ENCODE assay signal across 1 cellular context in genomic region chr14:81537193-81537592, GRCh38.
TF ChIP-seq lines count a peak whose summit lies in the region.

No MANE protein-coding gene starts in this region.

TF ChIP-seq in HepG2, 621 proteins besides CTCF, POLR2A, EP300 and RAD21 (continued from another document and continues in another):
- TF ChIP-seq NCOR1 (IDR thresholded peaks at IDR 0.05; ENCODE audit: borderline replicate concordance, low read length) (no peak), STAG1 (CRISPR knock-in tag; IDR thresholded peaks at IDR 0.05) (no peak), SRSF1 (optimal IDR thresholded peaks at IDR 0.05; ENCODE audit: low read depth, low read length) (no peak), FOXK1 (CRISPR knock-in tag; IDR thresholded peaks at IDR 0.05; ENCODE audit: borderline replicate concordance, low read depth) (peak; percentile 57; the same call in 1 of the 2 replicates), ZNF451 (CRISPR knock-in tag; IDR thresholded peaks at IDR 0.05) (no peak), ZNF230 (CRISPR knock-in tag; IDR thresholded peaks at IDR 0.05) (no peak), DMAP1 (CRISPR knock-in tag; IDR thresholded peaks at IDR 0.05) (no peak), CREM (IDR thresholded peaks at IDR 0.05) (peak; percentile 35; the same call in 1 of the 2 replicates), CREM (CRISPR knock-in tag; IDR thresholded peaks at IDR 0.05) (no peak), ZBTB34 (CRISPR knock-in tag; IDR thresholded peaks at IDR 0.05) (no peak), ZNF256 (CRISPR knock-in tag; conservative IDR thresholded peaks at IDR 0.05) (no peak), RORA (CRISPR knock-in tag; IDR thresholded peaks at IDR 0.05) (no peak), DZIP1 (CRISPR knock-in tag; IDR thresholded peaks at IDR 0.05) (no peak), ZNF253 (CRISPR knock-in tag; IDR thresholded peaks at IDR 0.05; ENCODE audit: borderline replicate concordance) (no peak), FOXA3 (CRISPR knock-in tag; IDR thresholded peaks at IDR 0.05) (peak; percentile 90), MZF1 (CRISPR knock-in tag; IDR thresholded peaks at IDR 0.05; ENCODE audit: borderline replicate concordance) (no peak), ZNF674 (CRISPR knock-in tag; IDR thresholded peaks at IDR 0.05; ENCODE audit: low read depth) (no peak), ZNF121 (CRISPR knock-in tag; IDR thresholded peaks at IDR 0.05) (no peak), SKI (IDR thresholded peaks at IDR 0.05; ENCODE audit: partially characterized antibody) (no peak), SMYD3 (CRISPR knock-in tag; IDR thresholded peaks at IDR 0.05) (no peak), ZSCAN30 (CRISPR knock-in tag; IDR thresholded peaks at IDR 0.05) (no peak), ZNF552 (CRISPR knock-in tag; IDR thresholded peaks at IDR 0.05; ENCODE audit: borderline replicate concordance) (no peak), LRRFIP1 (CRISPR knock-in tag; conservative IDR thresholded peaks at IDR 0.05) (no peak), DPF2 (CRISPR knock-in tag; IDR thresholded peaks at IDR 0.05; ENCODE audit: borderline replicate concordance, low read depth) (peak; percentile 53; the same call in 1 of the 2 replicates), ZNF775 (CRISPR knock-in tag; IDR thresholded peaks at IDR 0.05; ENCODE audit: borderline replicate concordance) (no peak), NCOA1 (CRISPR knock-in tag; IDR thresholded peaks at IDR 0.05) (no peak), TIGD3 (CRISPR knock-in tag; IDR thresholded peaks at IDR 0.05; ENCODE audit: borderline replicate concordance) (no peak), RARA (CRISPR knock-in tag; IDR thresholded peaks at IDR 0.05) (peak; percentile 38; the same call in 1 of the 2 replicates), MEIS2 (CRISPR knock-in tag; IDR thresholded peaks at IDR 0.05) (peak; percentile 29; the same call in 1 of the 2 replicates), ZNF713 (CRISPR knock-in tag; IDR thresholded peaks at IDR 0.05) (no peak), NFE2 (CRISPR knock-in tag; IDR thresholded peaks at IDR 0.05) (no peak), MNT (IDR thresholded peaks at IDR 0.05) (no peak), NR2F1 (CRISPR knock-in tag; IDR thresholded peaks at IDR 0.05) (0 out of 4 replicates have a peak, but pooled peaks of 1 of the 2 experiments have one; percentile 29), MTF1 (CRISPR knock-in tag; IDR thresholded peaks at IDR 0.05) (no peak), RERE (CRISPR knock-in tag; IDR thresholded peaks at IDR 0.05; ENCODE audit: low read depth) (no peak), ISX (CRISPR knock-in tag; conservative IDR thresholded peaks at IDR 0.05) (no peak), PAWR (CRISPR knock-in tag; IDR thresholded peaks at IDR 0.05; ENCODE audit: borderline replicate concordance) (no peak), ZNF652 (CRISPR knock-in tag; IDR thresholded peaks at IDR 0.05; ENCODE audit: borderline replicate concordance, low read depth) (no peak), ZBTB42 (CRISPR knock-in tag; IDR thresholded peaks at IDR 0.05) (no peak), CREBL2 (CRISPR knock-in tag; IDR thresholded peaks at IDR 0.05; ENCODE audit: borderline replicate concordance) (no peak), HMG20B (CRISPR knock-in tag; conservative IDR thresholded peaks at IDR 0.05) (no peak), ZNF609 (CRISPR knock-in tag; IDR thresholded peaks at IDR 0.05; ENCODE audit: borderline replicate concordance) (no peak), POGZ (CRISPR knock-in tag; IDR thresholded peaks at IDR 0.05) (no peak), ZSCAN12 (CRISPR knock-in tag; IDR thresholded peaks at IDR 0.05) (no peak), ZNF75D (CRISPR knock-in tag; IDR thresholded peaks at IDR 0.05; ENCODE audit: borderline replicate concordance) (no peak), PTBP1 (IDR thresholded peaks at IDR 0.05; ENCODE audit: low read depth, low read length, poor library complexity, severe bottlenecking) (no peak), ZNF501 (CRISPR knock-in tag; IDR thresholded peaks at IDR 0.05) (no peak), RFXANK (CRISPR knock-in tag; IDR thresholded peaks at IDR 0.05) (no peak), JUND (CRISPR knock-in tag; IDR thresholded peaks at IDR 0.05) (no peak), FLYWCH1 (CRISPR knock-in tag; IDR thresholded peaks at IDR 0.05) (no peak)
